Comparison of ENCODE assay signal across 8 cellular contexts in genomic region chr1:243471754-243472725, GRCh38.
DNase-seq lines count a peak whose midpoint lies in the region; ATAC-seq and TF ChIP-seq lines count a peak whose summit lies in the region.

No MANE protein-coding gene starts in this region.

- TF ChIP-seq CTCF in coronary artery (IDR thresholded peaks at IDR 0.05), result no peak

- H3K4me2 ChIP-seq in BLaER1, result peak overlapping the region; percentile 1; the same call in 1 of the 2 replicates

- DNase-seq in cerebellar cortex (ENCODE audit: low spot score), result peak; percentile 40
- DNase-seq in activated gamma-delta T cell (lab: John Stamatoyannopoulos, UW), result no peak
- no peak for DNase-seq in stimulated activated CD8-positive, alpha-beta memory T cell treated with anti-CD3 and anti-CD28 coated beads, Interleukin-4, amount 100 ng/mL, for 48 hours
- DNase-seq in EL, result no peak
- DNase-seq in coronary artery (ENCODE audit: low spot score), result no peak

- H3K9me3 ChIP-seq in BLaER1, result no peaks in the 10 kb centered on the region

- H4K20me1 ChIP-seq in BLaER1, result no peaks in the 10 kb centered on the region

- H3K9ac ChIP-seq in BLaER1, result no peak overlapping the region

- H3K27me3 ChIP-seq in BLaER1, result no peaks in the 10 kb centered on the region

- peak; percentile 72 for ATAC-seq in GM19463 (IDR thresholded peaks at IDR 0.05; ENCODE audit: unreplicated experiment)
- ATAC-seq in HG03354 (IDR thresholded peaks at IDR 0.05; ENCODE audit: poor library complexity, severe bottlenecking, unreplicated experiment), result peak; percentile 86

- no peak overlapping the region for H3K27ac ChIP-seq in BLaER1
- no peak overlapping the region for H3K27ac ChIP-seq in coronary artery

- H3K4me3 ChIP-seq in BLaER1 (no peak overlapping the region), coronary artery (no peak overlapping the region)

- peaks cover 25% of the 10 kb centered on the region for H3K4me1 ChIP-seq in BLaER1

- H3K36me3 ChIP-seq in BLaER1, result no peaks in the 10 kb centered on the region
